Comparison of ENCODE assay signal across 8 cellular contexts in genomic region chr21:39313042-39313456, GRCh38. TPM values are rescaled to one million over a fixed set of nuclear protein-coding genes. Genes with fewer than 3 reads are reported as not detected.
DNase-seq lines count a peak whose midpoint lies in the region; ATAC-seq and TF ChIP-seq lines count a peak whose summit lies in the region.

No MANE protein-coding gene starts in this region.

- H3K4me3 ChIP-seq in mononuclear cell (ENCODE audit: low read length) (peak overlapping the region; percentile 82), upper lobe of left lung (peak overlapping the region; percentile 90 to 95 (median 91))

- no peaks in the 10 kb centered on the region for H3K27me3 Mint-ChIP-seq in activated CD4-positive, alpha-beta T cell treated with anti-CD3 and anti-CD28 coated beads for 36 hours

- H3K4me1 ChIP-seq in mononuclear cell (ENCODE audit: insufficient read depth, low read length) (peaks cover 28% of the 10 kb centered on the region), upper lobe of left lung (peaks cover 5 to 23% (median 15%) of the 10 kb centered on the region in 4 donors)

- H3K4me3 Mint-ChIP-seq in activated CD4-positive, alpha-beta T cell treated with anti-CD3 and anti-CD28 coated beads for 36 hours, result peak overlapping the region; percentile 92

- H3K4me1 Mint-ChIP-seq in activated CD4-positive, alpha-beta T cell treated with anti-CD3 and anti-CD28 coated beads for 36 hours, result peaks cover 44% of the 10 kb centered on the region

- H3K9me3 Mint-ChIP-seq in activated CD4-positive, alpha-beta T cell treated with anti-CD3 and anti-CD28 coated beads for 36 hours (ENCODE audit: low read depth), result no peaks in the 10 kb centered on the region

- TF ChIP-seq EP300 in upper lobe of left lung (IDR thresholded peaks at IDR 0.05), result no peak

- TF ChIP-seq POLR2A in upper lobe of left lung (IDR thresholded peaks at IDR 0.05), result no peak

- H3K9me3 ChIP-seq in mononuclear cell (ENCODE audit: low read depth, low read length) (no peaks in the 10 kb centered on the region), upper lobe of left lung (no peaks in the 10 kb centered on the region)

- peak; percentile 11 for ATAC-seq in activated CD4-positive, alpha-beta T cell treated with anti-CD3 and anti-CD28 coated beads for 36 hours
- ATAC-seq in HG02973 (IDR thresholded peaks at IDR 0.05; ENCODE audit: unreplicated experiment) (peak; percentile 6), upper lobe of left lung (ENCODE audit: low FRiP score in 2 of 2) (peak in 1 of 2 donors; percentile 28), GM18868 (IDR thresholded peaks at IDR 0.05; ENCODE audit: unreplicated experiment) (no peak)

- H3K27me3 ChIP-seq in mononuclear cell (ENCODE audit: insufficient read depth, low read length) (no peaks in the 10 kb centered on the region), upper lobe of left lung (no peaks in the 10 kb centered on the region)

- peak overlapping the region; percentile 92 to 98 (median 97) for H3K27ac ChIP-seq in upper lobe of left lung

- CTCF ChIA-PET in activated CD4-positive, alpha-beta T cell treated with anti-CD3 and anti-CD28 coated beads for 36 hours (lab: Charles Lee), result no interaction called here

- intact Hi-C loops in activated CD4-positive, alpha-beta T cell treated with anti-CD3 and anti-CD28 coated beads for 36 hours (cut with DNase I, micrococcal nuclease), result loop anchor here (1.0 to 5.0 kb wide), 8 partner anchors 36 to 546 kb away; partner anchors contain the start of genes ETS2 (in 2 of the 2), HMGN1 (in 1 of the 2) and PSMG1 (in 1 of the 2)

- no peak for DNase-seq in activated CD4-positive, alpha-beta T cell treated with anti-CD3 and anti-CD28 coated beads for 36 hours
- DNase-seq in activated CD4-positive, alpha-beta T cell treated with anti-CD3 and anti-CD28 coated beads for 1 hour, result no peak
- DNase-seq in T follicular helper cell (ENCODE audit: low read depth) (peak; percentile 21), dermis blood vessel endothelial cell (peak; percentile 26), upper lobe of left lung (peak; percentile 27 to 91)

- peaks cover 30% of the 10 kb centered on the region for H3K36me3 Mint-ChIP-seq in activated CD4-positive, alpha-beta T cell treated with anti-CD3 and anti-CD28 coated beads for 36 hours (ENCODE audit: low read depth)

- peaks cover 0 to 31% (median 8%) of the 10 kb centered on the region in 4 donors for H3K36me3 ChIP-seq in upper lobe of left lung

- no peak for TF ChIP-seq CTCF in upper lobe of left lung (IDR thresholded peaks at IDR 0.05)

- H3K27ac Mint-ChIP-seq in activated CD4-positive, alpha-beta T cell treated with anti-CD3 and anti-CD28 coated beads for 36 hours, result peak overlapping the region; percentile 60

- WGBS in upper lobe of left lung, 2 donors, result 0% methylated on average over 8 of the region's 49 CpGs; no CpG with 5 or more reads in 1 of the 2 donors

- POLR2A ChIA-PET in activated CD4-positive, alpha-beta T cell treated with anti-CD3 and anti-CD28 coated beads for 36 hours (lab: Charles Lee), result interaction anchor here (0.8 to 2.6 kb wide), 2 partner anchors 12 to 35 kb away, joined by 9 to 19 read pairs; partner anchors contain the start of gene HMGN1

RNA-seq across cellular contexts. Expression of gene BRWD1, which starts 0.4 kb away (rescaled TPM):
- 10 to 100 TPM; 19.1 to 24.5 TPM for total RNA-seq in activated CD4-positive, alpha-beta T cell treated with anti-CD3 and anti-CD28 coated beads for 36 hours
- total RNA-seq in dermis blood vessel endothelial cell (58.7 and 104 TPM in 2 replicates), mononuclear cell (188 TPM), upper lobe of left lung (100 to 1,000 TPM in 1 of 6 donors, 10 to 100 TPM in 5; 23.4 to 144 (median 42.0) TPM)

RNA-seq across cellular contexts. Expression of gene HMGN1, which starts 35.8 kb away (rescaled TPM):
- total RNA-seq in activated CD4-positive, alpha-beta T cell treated with anti-CD3 and anti-CD28 coated beads for 36 hours, result 100 to 1,000 TPM; 335 to 419 TPM
- total RNA-seq in dermis blood vessel endothelial cell (223 and 284 TPM in 2 replicates), mononuclear cell (162 TPM), upper lobe of left lung (100 to 1,000 TPM in 3 of 6 donors, 10 to 100 TPM in 3; 80.7 to 164 (median 115) TPM)

Comparison
In these comparisons a context has a peak if more than half of its experiments do, and no peak if none do; other contexts are left out.
1. DNase-seq: peak in T follicular helper cell (single experiment), dermis blood vessel endothelial cell (single experiment) and upper lobe of left lung (2 of 2); none in activated CD4-positive, alpha-beta T cell treated with anti-CD3 and anti-CD28 coated beads for 36 hours (single experiment) and activated CD4-positive, alpha-beta T cell treated with anti-CD3 and anti-CD28 coated beads for 1 hour (single experiment).